In the genomic region with DNA sequence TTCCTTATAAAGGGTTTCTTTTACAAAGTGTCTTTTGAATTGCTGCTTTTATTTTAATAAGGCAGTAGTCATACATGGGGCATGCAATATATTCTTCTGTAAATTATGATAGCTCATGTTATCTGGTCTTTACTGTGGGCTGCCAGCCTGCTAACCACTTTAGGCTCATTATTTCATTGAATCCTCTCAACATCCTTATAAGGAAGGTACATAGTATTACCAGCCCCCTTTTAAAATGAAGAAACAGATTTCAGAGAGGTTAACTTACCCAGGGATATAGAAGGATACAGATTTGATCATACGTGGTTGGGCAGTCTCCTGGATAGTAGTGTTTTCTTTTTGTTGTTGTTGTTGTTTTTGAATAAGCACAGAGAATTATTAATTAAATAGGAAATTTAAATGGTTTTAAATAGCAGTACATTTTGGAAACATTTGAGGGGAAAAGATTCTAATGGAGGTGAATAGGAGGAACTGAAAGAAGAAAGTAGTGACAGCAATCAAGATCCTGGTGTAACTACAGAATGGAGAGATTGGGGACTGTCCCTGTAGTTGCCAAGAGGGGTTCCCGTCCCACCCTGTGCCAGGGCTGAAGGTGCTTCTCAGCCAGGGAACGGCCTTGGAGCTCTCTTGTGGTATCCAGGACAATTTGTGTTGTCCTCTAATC, we compare ENCODE assay signal across 19 cellular contexts. TPM values are rescaled to one million over a fixed set of nuclear protein-coding genes. Genes with fewer than 3 reads are reported as not detected.
DNase-seq lines count a peak whose midpoint lies in the region; ATAC-seq and TF ChIP-seq lines count a peak whose summit lies in the region.
"Had no signal": no experiment of that assay in that cellular context is flagged by ENCODE, and none has a peak within 500 bp of the region (broad histone marks: within the 10 kb centered on the region; RNA-seq: fewer than 3 reads in every experiment).

No MANE protein-coding gene starts in this region.

- H3K27ac ChIP-seq in heart right ventricle = peak overlapping the region; percentile 29 to 85 (median 78)
- H3K27ac ChIP-seq in coronary artery = peak overlapping the region; percentile 52 to 87
- no peak overlapping the region for H3K27ac ChIP-seq in parathyroid adenoma
- peak overlapping the region; percentile 39 for H3K27ac ChIP-seq in upper lobe of right lung
- no peak overlapping the region for H3K27ac ChIP-seq in OCI-LY7 (ENCODE audit: low read depth, low read length, poor library complexity, severe bottlenecking)
- H3K27ac ChIP-seq in H9 (ENCODE audit: insufficient read length, low read depth, low read length) = no peak overlapping the region
- H3K27ac ChIP-seq: foreskin keratinocyte had no signal

- no peak overlapping the region for H3K4ac ChIP-seq in H9 (ENCODE audit: low read depth, low read length)

- H3K27me3 Mint-ChIP-seq in H9 (ENCODE audit: low read depth) = no peaks in the 10 kb centered on the region
- H3K27me3 Mint-ChIP-seq: activated T-helper 17 cell treated with anti-CD3 and anti-CD28 coated beads, Interleukin-2, amount 50 U/mL, for 72 hours; CD8-positive, alpha-beta memory T cell had no signal

- H3T11ph ChIP-seq in H9 (ENCODE audit: low read length) = no peak overlapping the region

- ATAC-seq in heart right ventricle = no peak
- no peak for ATAC-seq in left ventricle myocardium superior
- no peak for ATAC-seq in upper lobe of right lung
- ATAC-seq: activated T-helper 17 cell treated with anti-CD3 and anti-CD28 coated beads, Interleukin-2, amount 50 U/mL, for 72 hours; foreskin keratinocyte; WTC11 had no signal

- no peak overlapping the region for H3K27ac Mint-ChIP-seq in H9
- H3K27ac Mint-ChIP-seq: activated T-helper 17 cell treated with anti-CD3 and anti-CD28 coated beads, Interleukin-2, amount 50 U/mL, for 72 hours; T-helper 1 cell treated with Interleukin-12 subunit alpha and Interleukin-12 subunit beta and Interleukin-4 antibody, amounts not matched to agents 30 μg/mL and 1 μg/mL, for 36 hours had no signal

- H3K9ac ChIP-seq in parathyroid adenoma (no peak overlapping the region), H9 (ENCODE audit: extremely low read depth, insufficient read length, low read length) (no peak overlapping the region)

- H3K79me1 ChIP-seq in H9 (ENCODE audit: insufficient read depth, low read depth, low read length, poor library complexity, severe bottlenecking) = no peaks in the 10 kb centered on the region

- no peak overlapping the region for H2BK15ac ChIP-seq in H9 (ENCODE audit: low read depth, low read length)

- no peak overlapping the region for H2BK20ac ChIP-seq in H9 (ENCODE audit: low read depth, low read length, poor library complexity, severe bottlenecking)

- TF ChIP-seq CTCF in heart right ventricle (IDR thresholded peaks at IDR 0.05) (no peak), coronary artery (IDR thresholded peaks at IDR 0.05) (no peak), parathyroid adenoma (IDR thresholded peaks at IDR 0.05) (no peak), upper lobe of right lung (IDR thresholded peaks at IDR 0.05) (no peak), OCI-LY7 (conservative IDR thresholded peaks at IDR 0.05; ENCODE audit: low read length) (no peak), H9 (conservative IDR thresholded peaks at IDR 0.05) (no peak)

- DNase-seq in heart right ventricle (no peak), left ventricle myocardium superior (no peak), coronary artery (ENCODE audit: low spot score) (no peak), upper lobe of right lung (no peak), OCI-LY7 (ENCODE audit: low spot score) (no peak), H9 (no peak)
- DNase-seq in activated CD8-positive, alpha-beta memory T cell treated with anti-CD3 and anti-CD28 coated beads, Interleukin-2, amount 50 U/mL, for 48 hours = no peak
- DNase-seq: ACHN; amniotic stem cell; CD8-positive, alpha-beta memory T cell; cerebellar nuclear complex; foreskin keratinocyte; NCI-H1048; NCI-H82; retina had no signal

- H3K4me1 ChIP-seq in heart right ventricle (peaks cover 21 to 89% (median 69%) of the 10 kb centered on the region in 9 donors), parathyroid adenoma (peaks cover 6% of the 10 kb centered on the region), upper lobe of right lung (peaks cover 34% of the 10 kb centered on the region), OCI-LY7 (ENCODE audit: insufficient read depth, low read length, poor library complexity, severe bottlenecking) (no peaks in the 10 kb centered on the region), H9 (ENCODE audit: insufficient read depth, low read length) (no peaks in the 10 kb centered on the region)

- H2AK5ac ChIP-seq in H9 (ENCODE audit: insufficient read length, low read length) = no peak overlapping the region

- H3K18ac ChIP-seq in H9 (ENCODE audit: insufficient read length, low read depth, low read length) = no peak overlapping the region

- H3K9me2 ChIP-seq in OCI-LY7 (ENCODE audit: insufficient read depth, low read length) = no peaks in the 10 kb centered on the region

- no peak overlapping the region for H4K91ac ChIP-seq in H9 (ENCODE audit: insufficient read length, low read depth, low read length)

- no peaks in the 10 kb centered on the region for H3K23me2 ChIP-seq in H9 (ENCODE audit: insufficient read length, low read depth, low read length, poor library complexity, severe bottlenecking)

- H3K4me1 Mint-ChIP-seq in H9 = peaks cover 12 to 14% of the 10 kb centered on the region in 2 experiments

- H3K36me3 ChIP-seq in heart right ventricle = no peaks in the 10 kb centered on the region
- H3K36me3 ChIP-seq in parathyroid adenoma (ENCODE audit: control insufficient read depth, insufficient read depth, low read length) = no peaks in the 10 kb centered on the region
- no peaks in the 10 kb centered on the region for H3K36me3 ChIP-seq in upper lobe of right lung
- H3K36me3 ChIP-seq in OCI-LY7 (ENCODE audit: insufficient read depth, low read length) = peaks cover 6% of the 10 kb centered on the region; the same call in 1 of the 2 replicates

- H3K4me2 ChIP-seq in parathyroid adenoma (ENCODE audit: low read length) (peak overlapping the region; percentile 26), OCI-LY7 (ENCODE audit: low read length) (no peak overlapping the region), H9 (ENCODE audit: insufficient read depth, insufficient read length, low read length) (no peak overlapping the region)

- H2BK12ac ChIP-seq in H9 (ENCODE audit: insufficient read length, low read depth, low read length) = no peak overlapping the region

- no peak overlapping the region for H3K4me3 ChIP-seq in heart right ventricle
- H3K4me3 ChIP-seq in coronary artery = peak overlapping the region; percentile 11
- H3K4me3 ChIP-seq in parathyroid adenoma (ENCODE audit: low read depth, low read length) = no peak overlapping the region
- no peak overlapping the region for H3K4me3 ChIP-seq in upper lobe of right lung
- H3K4me3 ChIP-seq in OCI-LY7 (ENCODE audit: low read depth, low read length, poor library complexity, severe bottlenecking) = no peak overlapping the region

- H3K9me3 ChIP-seq in heart right ventricle = no peaks in the 10 kb centered on the region
- H3K9me3 ChIP-seq in parathyroid adenoma (ENCODE audit: control insufficient read depth, low read length) = no peaks in the 10 kb centered on the region
- H3K9me3 ChIP-seq in upper lobe of right lung = no peaks in the 10 kb centered on the region
- no peaks in the 10 kb centered on the region for H3K9me3 ChIP-seq in OCI-LY7 (ENCODE audit: low read length)
- H3K9me3 ChIP-seq in H9 (ENCODE audit: control insufficient read depth, low read depth, low read length) = no peaks in the 10 kb centered on the region

- peaks cover 4% of the 10 kb centered on the region for H3K79me2 ChIP-seq in parathyroid adenoma
- peaks cover 57% of the 10 kb centered on the region for H3K79me2 ChIP-seq in OCI-LY7 (ENCODE audit: insufficient read depth, low read depth, low read length)
- H3K79me2 ChIP-seq in H9 (ENCODE audit: insufficient read depth, low read length) = peaks cover 6% of the 10 kb centered on the region; the same call in 1 of the 2 replicates

- POLR2A ChIA-PET in OCI-LY7 (lab: Charles Lee) = interaction anchor here (0.6 kb wide), 1 partner anchor 13 kb away, joined by 3 read pairs; no protein-coding TSS in a partner anchor

- no TSS peak for BruUV-seq in OCI-LY7 (replicated peaks; lab: Mats Ljungman, UMichigan)

- no peak overlapping the region for H2BK120ac ChIP-seq in H9 (ENCODE audit: low read depth, low read length, poor library complexity, severe bottlenecking)

- H4K20me1 ChIP-seq in OCI-LY7 (ENCODE audit: insufficient read depth, low read length) = peaks cover 10% of the 10 kb centered on the region; the same call in 1 of the 2 replicates
- no peaks in the 10 kb centered on the region for H4K20me1 ChIP-seq in H9 (ENCODE audit: control insufficient read depth, insufficient read depth, insufficient read length)

- CTCF ChIA-PET in OCI-LY7 (lab: Charles Lee; ENCODE audit: unreplicated experiment) = no interaction called here

- no peak overlapping the region for H4K8ac ChIP-seq in H9 (replicated peaks; ENCODE audit: insufficient read length, low read depth, low read length)

- H3K27me3 ChIP-seq in heart right ventricle (no peaks in the 10 kb centered on the region), parathyroid adenoma (ENCODE audit: control insufficient read depth, insufficient read depth, low read length) (no peaks in the 10 kb centered on the region), upper lobe of right lung (no peaks in the 10 kb centered on the region), H9 (ENCODE audit: insufficient read depth, low read length) (no peaks in the 10 kb centered on the region)
- H3K27me3 ChIP-seq: foreskin keratinocyte had no signal

- H2AFZ ChIP-seq in parathyroid adenoma (no peak overlapping the region), OCI-LY7 (ENCODE audit: low read length) (no peak overlapping the region), H9 (ENCODE audit: low read length) (no peak overlapping the region)

- intact Hi-C loops in heart right ventricle (cut with DNase I) (no loop called here), left ventricle myocardium superior (cut with micrococcal nuclease) (no loop called here), upper lobe of right lung (cut with DNase I) (no loop called here), OCI-LY7 (cut with micrococcal nuclease; ENCODE audit: unreplicated experiment) (no loop called here)

- H3K36me3 Mint-ChIP-seq in H9 (ENCODE audit: insufficient read depth in 1 of 3, low read depth in 3 of 3) = no peaks in the 10 kb centered on the region; a peak in 1 of 7 replicates
- H3K36me3 Mint-ChIP-seq: WTC11 had no signal

- H3K9me3 Mint-ChIP-seq in H9 = no peaks in the 10 kb centered on the region
- H3K9me3 Mint-ChIP-seq: activated T-helper 17 cell treated with anti-CD3 and anti-CD28 coated beads, Interleukin-2, amount 50 U/mL, for 72 hours; CD8-positive, alpha-beta memory T cell; T-helper 1 cell treated with Interleukin-12 subunit alpha and Interleukin-12 subunit beta and Interleukin-4 antibody, amounts not matched to agents 30 μg/mL and 1 μg/mL, for 36 hours; WTC11 had no signal

- no peak overlapping the region for H3K14ac ChIP-seq in H9 (ENCODE audit: insufficient read depth, low read length)

- 69 to 79% methylated on average over 3 of the region's 3 CpGs for WGBS in heart right ventricle, 2 donors
- no CpG with 5 or more reads among the region's 3 CpGs for WGBS in H9 (ENCODE audit: extremely low coverage, insufficient read length, low lambda C conversion rate)

- no peak overlapping the region for H3K4me3 Mint-ChIP-seq in H9
- H3K4me3 Mint-ChIP-seq: activated T-helper 17 cell treated with anti-CD3 and anti-CD28 coated beads, Interleukin-2, amount 50 U/mL, for 72 hours; CD8-positive, alpha-beta memory T cell; T-helper 1 cell treated with Interleukin-12 subunit alpha and Interleukin-12 subunit beta and Interleukin-4 antibody, amounts not matched to agents 30 μg/mL and 1 μg/mL, for 36 hours; WTC11 had no signal

- H2BK5ac ChIP-seq in H9 (ENCODE audit: insufficient read length, low read length) = no peak overlapping the region

- H4K5ac ChIP-seq in H9 (ENCODE audit: insufficient read length, low read depth, low read length) = no peak overlapping the region

- H3K56ac ChIP-seq in H9 (ENCODE audit: insufficient read length, low read depth, low read length) = no peak overlapping the region

- H3K23ac ChIP-seq in H9 (ENCODE audit: insufficient read length, low read depth, low read length) = no peak overlapping the region

RNA-seq across cellular contexts. Expression of gene SPECC1L, which starts 21.0 kb away (rescaled TPM):
- total RNA-seq in heart right ventricle (10 to 100 TPM; 34.4 to 61.7 (median 51.8) TPM), left ventricle myocardium superior (52.0 TPM), upper lobe of right lung (87.1 TPM), OCI-LY7 (2022) (65.5 and 66.2 TPM in 2 replicates), H9 (2021) (54.2 and 57.1 TPM in 2 replicates)
- polyA plus RNA-seq in heart right ventricle = 1 to 10 TPM; 8.3 to 9.1 TPM
- total RNA-seq in OCI-LY7 (2014; rRNA removed; shearing (Covaris generic)) = 42.4 and 47.0 TPM in 2 replicates

RNA-seq across cellular contexts. Expression of gene GGT5, which starts 46.8 kb away (rescaled TPM):
- total RNA-seq in heart right ventricle (10 to 100 TPM in 4 of 10 donors, 1 to 10 TPM in 6; 4.3 to 32.7 (median 8.5) TPM), left ventricle myocardium superior (19.8 TPM), upper lobe of right lung (66.5 TPM), OCI-LY7 (2022) (not detected in 2 replicates), H9 (2021) (0.20 TPM in 2 replicates)
- 10 to 100 TPM; 66.5 to 67.4 TPM for polyA plus RNA-seq in heart right ventricle
- total RNA-seq in OCI-LY7 (2014; rRNA removed; shearing (Covaris generic)) = 0.06 and 0.10 TPM in 2 replicates
- total RNA-seq: CD8-positive, alpha-beta memory T cell; foreskin keratinocyte had no signal
- polyA plus RNA-seq: CD8-positive, alpha-beta memory T cell; foreskin keratinocyte had no signal

Comparison
In these comparisons a context has a peak if more than half of its experiments do, and no peak if none do; other contexts are left out.
1. H3K27ac ChIP-seq: peak in heart right ventricle (10 of 10), coronary artery (2 of 2) and upper lobe of right lung (single experiment); none in parathyroid adenoma (single experiment), OCI-LY7 (single experiment) and H9 (single experiment).